Comparison of ENCODE assay signal across 1 cellular context in the genomic region with DNA sequence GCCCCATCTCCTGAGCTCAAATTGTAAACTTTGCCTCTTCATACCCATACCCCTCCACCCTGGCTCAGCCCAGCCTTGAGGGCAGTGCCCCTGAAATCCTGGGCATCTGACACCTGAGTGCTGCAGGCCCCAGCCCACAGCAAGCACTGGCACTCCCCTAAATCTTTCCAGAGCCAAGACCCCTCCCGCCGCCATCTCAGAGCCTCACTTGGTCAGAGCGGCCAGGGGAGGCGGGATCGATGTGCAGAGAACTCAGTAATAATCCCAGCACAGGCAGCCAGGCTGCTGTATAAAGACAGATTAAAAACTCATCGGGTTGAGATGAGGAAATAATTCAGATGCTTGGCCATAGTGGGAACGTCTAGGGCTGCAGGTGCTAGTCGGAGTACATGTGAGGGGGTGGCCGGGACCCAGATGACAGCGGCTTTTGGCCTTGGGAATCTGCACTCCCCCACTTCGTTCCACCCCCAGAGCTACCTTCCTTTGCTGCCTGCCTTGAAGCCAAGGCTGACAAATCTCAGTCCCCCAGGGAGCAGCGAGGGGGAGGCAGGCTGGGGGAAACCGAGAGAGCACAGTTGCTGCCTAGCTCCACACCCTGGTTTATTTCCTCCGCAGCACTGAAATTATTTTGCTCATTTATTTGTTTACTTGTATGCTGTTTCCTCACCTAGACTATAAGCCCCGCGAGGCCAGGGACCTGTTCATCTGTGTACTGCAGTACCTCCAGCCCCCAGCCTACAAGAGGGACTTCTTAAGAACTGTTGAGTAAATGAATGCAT.
TF ChIP-seq lines count a peak whose summit lies in the region.

No MANE protein-coding gene starts in this region.

TF ChIP-seq in HepG2, 621 proteins besides CTCF, POLR2A, EP300 and RAD21:
- TF ChIP-seq ZNF713 (CRISPR knock-in tag; IDR thresholded peaks at IDR 0.05) (no peak), ZNF891 (CRISPR knock-in tag; IDR thresholded peaks at IDR 0.05) (no peak), PITX1 (CRISPR knock-in tag; IDR thresholded peaks at IDR 0.05) (no peak), RNF2 (conservative IDR thresholded peaks at IDR 0.05; ENCODE audit: low read depth) (no peak), MTF2 (CRISPR knock-in tag; IDR thresholded peaks at IDR 0.05; ENCODE audit: borderline replicate concordance) (no peak), TCF7L2 (IDR thresholded peaks at IDR 0.05; ENCODE audit: low read depth, low read length) (no peak), TCF12 (IDR thresholded peaks at IDR 0.05) (no peak), TCF12 (CRISPR knock-in tag; IDR thresholded peaks at IDR 0.05) (no peak), RFXANK (CRISPR knock-in tag; IDR thresholded peaks at IDR 0.05) (no peak)
- TF ChIP-seq, protein P1, sequence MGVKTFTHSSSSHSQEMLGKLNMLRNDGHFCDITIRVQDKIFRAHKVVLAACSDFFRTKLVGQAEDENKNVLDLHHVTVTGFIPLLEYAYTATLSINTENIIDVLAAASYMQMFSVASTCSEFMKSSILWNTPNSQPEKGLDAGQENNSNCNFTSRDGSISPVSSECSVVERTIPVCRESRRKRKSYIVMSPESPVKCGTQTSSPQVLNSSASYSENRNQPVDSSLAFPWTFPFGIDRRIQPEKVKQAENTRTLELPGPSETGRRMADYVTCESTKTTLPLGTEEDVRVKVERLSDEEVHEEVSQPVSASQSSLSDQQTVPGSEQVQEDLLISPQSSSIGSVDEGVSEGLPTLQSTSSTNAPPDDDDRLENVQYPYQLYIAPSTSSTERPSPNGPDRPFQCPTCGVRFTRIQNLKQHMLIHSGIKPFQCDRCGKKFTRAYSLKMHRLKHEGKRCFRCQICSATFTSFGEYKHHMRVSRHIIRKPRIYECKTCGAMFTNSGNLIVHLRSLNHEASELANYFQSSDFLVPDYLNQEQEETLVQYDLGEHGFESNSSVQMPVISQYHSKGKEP (CRISPR knock-in tag; IDR thresholded peaks at IDR 0.05), result no peak
- TF ChIP-seq, protein P2, sequence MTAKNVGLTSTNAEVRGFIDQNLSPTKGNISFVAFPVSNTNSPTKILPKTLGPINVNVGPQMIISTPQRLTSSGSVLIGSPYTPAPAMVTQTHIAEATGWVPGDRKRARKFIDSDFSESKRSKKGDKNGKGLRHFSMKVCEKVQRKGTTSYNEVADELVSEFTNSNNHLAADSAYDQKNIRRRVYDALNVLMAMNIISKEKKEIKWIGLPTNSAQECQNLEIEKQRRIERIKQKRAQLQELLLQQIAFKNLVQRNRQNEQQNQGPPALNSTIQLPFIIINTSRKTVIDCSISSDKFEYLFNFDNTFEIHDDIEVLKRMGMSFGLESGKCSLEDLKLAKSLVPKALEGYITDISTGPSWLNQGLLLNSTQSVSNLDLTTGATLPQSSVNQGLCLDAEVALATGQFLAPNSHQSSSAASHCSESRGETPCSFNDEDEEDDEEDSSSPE (CRISPR knock-in tag; IDR thresholded peaks at IDR 0.05), result no peak
- TF ChIP-seq, protein P3, sequence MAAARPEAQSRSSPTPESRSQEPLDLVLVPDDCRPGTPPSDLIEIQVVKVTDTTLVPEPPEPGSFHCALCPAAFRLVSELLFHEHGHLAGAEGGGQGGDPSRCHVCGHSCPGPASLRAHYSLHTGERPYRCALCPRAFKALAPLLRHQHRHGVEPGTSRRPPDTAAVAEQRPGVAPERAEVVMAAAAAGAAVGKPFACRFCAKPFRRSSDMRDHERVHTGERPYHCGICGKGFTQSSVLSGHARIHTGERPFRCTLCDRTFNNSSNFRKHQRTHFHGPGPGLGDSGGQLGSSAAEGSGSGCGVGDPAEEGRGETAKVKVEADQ (CRISPR knock-in tag; IDR thresholded peaks at IDR 0.05; ENCODE audit: borderline replicate concordance), result no peak
